Comparison of ENCODE assay signal across 12 cellular contexts in genomic region chr4:158094413-158095110, GRCh38.
DNase-seq lines count a peak whose midpoint lies in the region; TF ChIP-seq lines count a peak whose summit lies in the region.
"Had no signal": no experiment of that assay in that cellular context is flagged by ENCODE, and none has a peak within 500 bp of the region (broad histone marks: within the 10 kb centered on the region; RNA-seq: fewer than 3 reads in every experiment).

No MANE protein-coding gene starts in this region.

- H3K79me2 ChIP-seq in ACC112 (ENCODE audit: control insufficient read depth, insufficient read depth, low read length, unreplicated experiment) = no peaks in the 10 kb centered on the region

- TF ChIP-seq POLR2A in breast epithelium (IDR thresholded peaks at IDR 0.05) = no peak

- peaks cover 16% of the 10 kb centered on the region for H3K4me1 ChIP-seq in ACC112 (ENCODE audit: control insufficient read depth, insufficient read depth, low read length, unreplicated experiment)
- no peaks in the 10 kb centered on the region for H3K4me1 ChIP-seq in breast epithelium

- H3K4me3 ChIP-seq in ACC112 (ENCODE audit: low read depth, low read length) (no peak overlapping the region), breast epithelium (no peak overlapping the region)

- peak overlapping the region; percentile 4 for H2AFZ ChIP-seq in ACC112 (ENCODE audit: low read length, unreplicated experiment)

- no peaks in the 10 kb centered on the region for H3K36me3 ChIP-seq in ACC112 (ENCODE audit: insufficient read depth, low read length)
- H3K36me3 ChIP-seq in breast epithelium = no peaks in the 10 kb centered on the region

- TF ChIP-seq CTCF in breast epithelium (IDR thresholded peaks at IDR 0.05) = no peak

- H3K27me3 ChIP-seq in ACC112 (ENCODE audit: insufficient read depth, low read length) = no peaks in the 10 kb centered on the region
- H3K27me3 ChIP-seq in breast epithelium = no peaks in the 10 kb centered on the region

- no peaks in the 10 kb centered on the region for H3K9me3 ChIP-seq in breast epithelium

- H3K27ac ChIP-seq in ACC112 (ENCODE audit: low read depth, low read length) (peak overlapping the region; percentile 25), breast epithelium (peak overlapping the region; percentile 65 to 68)

- peak; percentile 65 for DNase-seq in LHCN-M2 (ENCODE audit: low read depth)
- peak in 1 of 2 donors; percentile 67 for DNase-seq in breast epithelium (ENCODE audit: low spot score in 2 of 2)
- DNase-seq in left kidney (ENCODE audit: low read depth, low spot score) = peak; percentile 11
- DNase-seq in NCI-H2029 (lab: John Stamatoyannopoulos, UW) = no peak
- no peak for DNase-seq in activated effector memory CD4-positive, alpha-beta T cell treated with anti-CD3 and anti-CD28 coated beads, Interleukin-2, amount 50 U/mL, for 16 hours
- DNase-seq in effector CD8-positive, alpha-beta T cell (lab: John Stamatoyannopoulos, UW) = no peak
- DNase-seq in inferior parietal cortex (ENCODE audit: extremely low spot score) = no peak
- DNase-seq: activated CD4-positive, alpha-beta T cell treated with anti-CD3 and anti-CD28 coated beads, Interleukin-2, amount 10 ng/mL, durations not matched to agents 7 days and 5 days; AML-193; midbrain; NCI-H2171 treated with DMSO at 0.1 percent for 48 hours had no signal

- intact Hi-C loops in breast epithelium (cut with DNase I; ENCODE audit: low total_unique reads) = no loop called here

Comparison
In these comparisons a context has a peak if more than half of its experiments do, and no peak if none do; other contexts are left out.
1. DNase-seq: peak in LHCN-M2 (single experiment) and left kidney (single experiment); none in NCI-H2029 (single experiment), activated effector memory CD4-positive, alpha-beta T cell treated with anti-CD3 and anti-CD28 coated beads, Interleukin-2, amount 50 U/mL, for 16 hours (single experiment), effector CD8-positive, alpha-beta T cell (single experiment) and inferior parietal cortex (single experiment).